7 cellular contexts compared by ENCODE assay signal in the genomic region with DNA sequence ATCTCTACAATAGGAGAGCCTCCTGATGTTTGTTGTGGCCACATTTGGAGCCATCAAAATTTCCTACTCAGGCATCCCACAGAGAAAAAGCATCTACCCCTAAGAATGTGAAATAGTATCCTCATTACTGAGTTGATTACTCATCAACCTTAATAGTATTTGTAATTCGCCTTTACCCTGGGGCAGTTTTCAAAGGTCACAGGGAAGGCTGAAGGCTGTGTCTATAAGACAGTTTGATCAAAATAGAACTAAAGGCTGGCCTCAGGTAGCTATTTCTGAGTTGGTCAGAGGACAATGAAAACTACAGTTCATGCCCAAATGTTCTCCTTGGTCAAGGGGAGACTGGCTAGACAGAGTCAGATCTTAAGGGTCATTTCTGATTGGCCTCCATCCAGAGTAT.
A peak's percentile ranks its signal among the peaks of the same experiment; 100 is the strongest.
DNase-seq lines count a peak whose midpoint lies in the region; TF ChIP-seq lines count a peak whose summit lies in the region.
"Not testable (repeated sequence)": the region's sequence is repeated elsewhere in the genome, so short reads cannot be mapped to it uniquely, and the experiment has no call there.

No MANE protein-coding gene starts in this region.

- H2AFZ ChIP-seq in mammary epithelial cell (ENCODE audit: low read depth, low read length) = not testable (repeated sequence)

- not testable (repeated sequence) for TF ChIP-seq CTCF in mammary epithelial cell (conservative IDR thresholded peaks at IDR 0.05 in 1 of 2, IDR thresholded peaks at IDR 0.05 in 1 of 2; ENCODE audit: extremely low read depth in 1 of 2, insufficient read depth in 1 of 2, low read depth in 1 of 2, low read length in 2 of 2); glutamatergic neuron (IDR thresholded peaks at IDR 0.05; ENCODE audit: partially characterized antibody, unreplicated experiment)

- not testable (repeated sequence) for H3K4me3 Mint-ChIP-seq in glutamatergic neuron (ENCODE audit: unreplicated experiment)

- H3K79me2 ChIP-seq in mammary epithelial cell (ENCODE audit: insufficient read depth, low read length) = not testable (repeated sequence)

- not testable (repeated sequence) for H3K36me3 Mint-ChIP-seq in glutamatergic neuron (ENCODE audit: unreplicated experiment)

- H3K27ac ChIP-seq in HUES48 (ENCODE audit: low read depth, low read length) = peak overlapping the region; percentile 42
- not testable (repeated sequence) for H3K27ac ChIP-seq in mammary epithelial cell (ENCODE audit: insufficient read depth, low read depth, low read length)

- not testable (repeated sequence) for H3K36me3 ChIP-seq in HUES48 (ENCODE audit: control insufficient read depth, insufficient read depth, low read length); mammary epithelial cell (ENCODE audit: insufficient read depth, low read length)

- CTCF ChIA-PET in mammary epithelial cell (lab: Charles Lee; ENCODE audit: low non-redundant PET) = not testable (repeated sequence)

- H3K9ac ChIP-seq in HUES48 (ENCODE audit: low read depth, low read length); mammary epithelial cell (ENCODE audit: insufficient read depth, low read length): not testable (repeated sequence)

- not testable (repeated sequence) for H3K9me3 ChIP-seq in HUES48 (ENCODE audit: control insufficient read depth, insufficient read depth, low read length); mammary epithelial cell (replicated peaks; ENCODE audit: insufficient read depth, low read length)

- peak overlapping the region; percentile 66 for H3K27ac Mint-ChIP-seq in glutamatergic neuron (ENCODE audit: unreplicated experiment)

- not testable (repeated sequence) for H3K9me3 Mint-ChIP-seq in glutamatergic neuron (ENCODE audit: unreplicated experiment)

- dilution Hi-C loops in mammary epithelial cell (cut with HindIII; ENCODE audit: low sequenced_read_pairs) = not testable (repeated sequence)

- H3K4me1 ChIP-seq in HUES48 (ENCODE audit: control insufficient read depth, insufficient read depth, low read length); mammary epithelial cell (ENCODE audit: insufficient read depth, low read length): not testable (repeated sequence)

- H3K27me3 Mint-ChIP-seq in glutamatergic neuron (ENCODE audit: unreplicated experiment) = not testable (repeated sequence)

- H3K4me2 ChIP-seq in mammary epithelial cell (ENCODE audit: insufficient read depth, low read depth, low read length) = not testable (repeated sequence)

- intact Hi-C loops in mammary epithelial cell (cut with micrococcal nuclease) = not testable (repeated sequence)

- not testable (repeated sequence) for BruUV-seq in mammary epithelial cell (replicated peaks; lab: Mats Ljungman, UMichigan)

- H3K4me1 Mint-ChIP-seq in glutamatergic neuron (ENCODE audit: low read depth, unreplicated experiment) = peaks cover 26% of the 10 kb centered on the region

- H3K27me3 ChIP-seq in HUES48 (ENCODE audit: control insufficient read depth, insufficient read depth, low read length); mammary epithelial cell (ENCODE audit: insufficient read depth, low read length): not testable (repeated sequence)

- peak; percentile 23 for DNase-seq in ELR (ENCODE audit: low read depth)
- peak; percentile 5 for DNase-seq in NCI-H146 treated with DMSO at 0.1 percent for 48 hours (lab: John Stamatoyannopoulos, UW; ENCODE audit: unreplicated experiment)
- DNase-seq in NCI-H748 (lab: John Stamatoyannopoulos, UW; ENCODE audit: unreplicated experiment) = peak; percentile 69
- peak; percentile 16 for DNase-seq in SK-MEL-5 (ENCODE audit: low read depth, low spot score)
- DNase-seq in mammary epithelial cell = peak; percentile 1
- DNase-seq in glutamatergic neuron = not testable (repeated sequence)

- WGBS in mammary epithelial cell (ENCODE audit: low coverage, missing lambda C conversion rate) = 18% methylated on average over 1 of the region's 1 CpG

- H4K20me1 ChIP-seq in mammary epithelial cell (ENCODE audit: insufficient read depth, low read length) = not testable (repeated sequence)

- in situ Hi-C loops in SK-MEL-5 (cut with HindIII; ENCODE audit: low pct_unique_long_range_greater_than_20kb, low sequenced_read_pairs); mammary epithelial cell (cut with MboI; ENCODE audit: low sequenced_read_pairs in 2 of 2): not testable (repeated sequence)

- H3K4me3 ChIP-seq in HUES48 (ENCODE audit: low read depth, low read length); mammary epithelial cell (replicated peaks in 1 of 3; ENCODE audit: insufficient read depth in 1 of 3, low read depth in 2 of 3, low read length in 3 of 3): not testable (repeated sequence)
